ENCODE assay signal across 26 cellular contexts in genomic region chr2:71832388-71832787, GRCh38.
DNase-seq lines count a peak whose midpoint lies in the region; ATAC-seq and TF ChIP-seq lines count a peak whose summit lies in the region.
"Had no signal": no experiment of that assay in that cellular context is flagged by ENCODE, and none has a peak within 500 bp of the region (broad histone marks: within the 10 kb centered on the region; RNA-seq: fewer than 3 reads in every experiment).

No MANE protein-coding gene starts in this region.

- WGBS in SK-N-SH (ENCODE audit: low lambda C conversion rate): 55% methylated on average over 1 of the region's 1 CpG

- H3K4me2 ChIP-seq in SK-N-SH: no peak overlapping the region

- H3F3A ChIP-seq in SK-N-SH (replicated peaks; ENCODE audit: insufficient read depth): peaks cover 18% of the 10 kb centered on the region

- no peak for TF ChIP-seq POLR2A in Peyer's patch (IDR thresholded peaks at IDR 0.05)

- H3K4me3 Mint-ChIP-seq in progenitor cell of endocrine pancreas (ENCODE audit: low read depth): no peak overlapping the region
- H3K4me3 Mint-ChIP-seq: CD4-positive, alpha-beta T cell had no signal

- H3K36me3 Mint-ChIP-seq in progenitor cell of endocrine pancreas (ENCODE audit: insufficient read depth): no peaks in the 10 kb centered on the region

- no peaks in the 10 kb centered on the region for H3K9me3 Mint-ChIP-seq in progenitor cell of endocrine pancreas (ENCODE audit: low read depth)
- H3K9me3 Mint-ChIP-seq: CD4-positive, alpha-beta T cell had no signal

- POLR2A ChIA-PET in SK-N-SH (lab: Yijun Ruan, JAX): no interaction called here

- H3K27ac ChIP-seq in SK-N-SH (ENCODE audit: low read depth in 2 of 2, low read length in 1 of 2) (no peak overlapping the region), Peyer's patch (no peak overlapping the region)
- H3K27ac ChIP-seq: 22Rv1, HL-60, SK-N-MC had no signal

- H3K27ac Mint-ChIP-seq in progenitor cell of endocrine pancreas: no peak overlapping the region
- H3K27ac Mint-ChIP-seq: CD4-positive, alpha-beta T cell had no signal

- H3K9me2 ChIP-seq in SK-N-SH: no peaks in the 10 kb centered on the region

- H4K20me1 ChIP-seq in SK-N-SH (ENCODE audit: insufficient read depth): no peaks in the 10 kb centered on the region

- H3K36me3 ChIP-seq in SK-N-SH (replicated peaks in 1 of 2; ENCODE audit: control insufficient read depth in 1 of 2, insufficient read depth in 2 of 2, low read length in 1 of 2) (no peaks in the 10 kb centered on the region), Peyer's patch (no peaks in the 10 kb centered on the region)
- H3K36me3 ChIP-seq: BE2C had no signal

- peaks cover 0 to 25% of the 10 kb centered on the region in 2 experiments; a peak in 3 of 4 replicates for H3K4me1 ChIP-seq in SK-N-SH (ENCODE audit: control insufficient read depth in 1 of 2, insufficient read depth in 2 of 2, low read depth in 1 of 2, low read length in 1 of 2)
- H3K4me1 ChIP-seq in Peyer's patch: no peaks in the 10 kb centered on the region
- H3K4me1 ChIP-seq: BE2C had no signal

- ATAC-seq in SK-N-SH treated with all-trans-retinoic acid at 6 μM for 48 hours: no peak
- ATAC-seq: HepG2, Right ventricle myocardium inferior had no signal

- H3K27me3 ChIP-seq in SK-N-SH (ENCODE audit: insufficient read depth): no peaks in the 10 kb centered on the region
- H3K27me3 ChIP-seq in Peyer's patch: no peaks in the 10 kb centered on the region
- H3K27me3 ChIP-seq: BE2C had no signal

- TF ChIP-seq CTCF in SK-N-SH (IDR thresholded peaks at IDR 0.05) (no peak), fibroblast of villous mesenchyme (IDR thresholded peaks at IDR 0.05; ENCODE audit: insufficient read depth, low read depth, low read length) (no peak), progenitor cell of endocrine pancreas (IDR thresholded peaks at IDR 0.05; ENCODE audit: unreplicated experiment) (no peak), Peyer's patch (IDR thresholded peaks at IDR 0.05) (no peak)

- H3K9me3 ChIP-seq in SK-N-SH (no peaks in the 10 kb centered on the region), Peyer's patch (no peaks in the 10 kb centered on the region)
- H3K9me3 ChIP-seq: BE2C had no signal

- no peak overlapping the region for H2AFZ ChIP-seq in SK-N-SH (ENCODE audit: low read depth)

- no peak overlapping the region for H3K9ac ChIP-seq in SK-N-SH

- no peak for DNase-seq in SK-N-SH
- DNase-seq in M059J (ENCODE audit: low read depth): peak; percentile 79
- peak; percentile 38 for DNase-seq in fibroblast of villous mesenchyme (ENCODE audit: low read depth)
- DNase-seq in NCI-H1417 treated with DMSO at 0.1 percent for 48 hours (lab: John Stamatoyannopoulos, UW): no peak
- DNase-seq in progenitor cell of endocrine pancreas (ENCODE audit: low spot score, unreplicated experiment): no peak
- no peak for DNase-seq in Peyer's patch
- DNase-seq in A172 (ENCODE audit: low spot score): no peak
- DNase-seq: BE2C; CD4-positive, alpha-beta T cell; COR-L47; DMS 273 treated with DMSO at 0.1 percent for 48 hours; DND-41; GOT3; HCEC 1CT; KG1; NCI-H1105; NCI-H2029 treated with DMSO at 0.1 percent for 48 hours; NCI-H345; NCI-H524; NCI-H774 had no signal

- no peak for TF ChIP-seq EP300 in SK-N-SH (IDR thresholded peaks at IDR 0.05; ENCODE audit: borderline replicate concordance in 1 of 2, low read depth in 1 of 2, low read length in 1 of 2)

- H3K4me1 Mint-ChIP-seq in progenitor cell of endocrine pancreas (ENCODE audit: low read depth): peaks cover 14% of the 10 kb centered on the region

- CTCF ChIA-PET in SK-N-SH (lab: Yijun Ruan, JAX): interaction anchor here (0.6 to 0.9 kb wide), 2 partner anchors 31 to 73 kb away, joined by 3 to 4 read pairs; no protein-coding TSS in a partner anchor

- no peaks in the 10 kb centered on the region for H3K79me2 ChIP-seq in SK-N-SH (ENCODE audit: insufficient read depth)

- TF ChIP-seq RAD21 in SK-N-SH (IDR thresholded peaks at IDR 0.05; ENCODE audit: low read length): no peak

- H3K27me3 Mint-ChIP-seq in progenitor cell of endocrine pancreas: peaks cover 7% of the 10 kb centered on the region

- H3K4me3 ChIP-seq in SK-N-SH (ENCODE audit: low read depth in 2 of 2, low read length in 1 of 2) (no peak overlapping the region), fibroblast of villous mesenchyme (ENCODE audit: low read depth, low read length) (no peak overlapping the region), Peyer's patch (no peak overlapping the region)
- H3K4me3 ChIP-seq: SK-N-MC had no signal

TF ChIP-seq in SK-N-SH, 30 proteins besides CTCF, POLR2A, EP300 and RAD21:
- TF ChIP-seq USF2 (IDR thresholded peaks at IDR 0.05; ENCODE audit: borderline replicate concordance, low read depth, low read length) (no peak), FOXJ3 (CRISPR knock-in tag; IDR thresholded peaks at IDR 0.05) (no peak), USF1 (IDR thresholded peaks at IDR 0.05; ENCODE audit: borderline replicate concordance, low read depth) (no peak), RXRA (IDR thresholded peaks at IDR 0.05; ENCODE audit: borderline replicate concordance, low read depth) (no peak), FOSL2 (IDR thresholded peaks at IDR 0.05; ENCODE audit: borderline replicate concordance, low read depth) (no peak), MXI1 (IDR thresholded peaks at IDR 0.05; ENCODE audit: low read depth, low read length) (no peak), PBX3 (IDR thresholded peaks at IDR 0.05) (no peak), TCF12 (IDR thresholded peaks at IDR 0.05) (0 out of 2 replicates have a peak, but pooled peaks have one; percentile 10)

TF ChIP-seq in SK-N-SH treated with all-trans-retinoic acid at 6 μM for 48 hours, 23 proteins besides CTCF, POLR2A, EP300 and RAD21 (continues in another document):
- TF ChIP-seq CREB5 (CRISPR knock-in tag; IDR thresholded peaks at IDR 0.05; ENCODE audit: low read depth): no peak
- no peak for TF ChIP-seq ISL1 (CRISPR knock-in tag; IDR thresholded peaks at IDR 0.05)
- TF ChIP-seq PPARA (CRISPR knock-in tag; IDR thresholded peaks at IDR 0.05; ENCODE audit: borderline replicate concordance): no peak
- TF ChIP-seq GLIS3 (CRISPR knock-in tag; IDR thresholded peaks at IDR 0.05): no peak
- no peak for TF ChIP-seq RARB (CRISPR knock-in tag; IDR thresholded peaks at IDR 0.05)
- no peak for TF ChIP-seq CSDC2 (CRISPR knock-in tag; IDR thresholded peaks at IDR 0.05)
- TF ChIP-seq TSHZ2 (CRISPR knock-in tag; IDR thresholded peaks at IDR 0.05): no peak
- no peak for TF ChIP-seq ZNF70 (CRISPR knock-in tag; IDR thresholded peaks at IDR 0.05)
- no peak for TF ChIP-seq CSRNP3 (CRISPR knock-in tag; IDR thresholded peaks at IDR 0.05)
- TF ChIP-seq ZC3H10 (CRISPR knock-in tag; IDR thresholded peaks at IDR 0.05): no peak
- TF ChIP-seq TOX (CRISPR knock-in tag; IDR thresholded peaks at IDR 0.05; ENCODE audit: borderline replicate concordance): no peak
- TF ChIP-seq OSR1 (CRISPR knock-in tag; IDR thresholded peaks at IDR 0.05): no peak

Comparison
In these comparisons a context has a peak if more than half of its experiments do, and no peak if none do; other contexts are left out.
1. DNase-seq: peak in M059J (single experiment) and fibroblast of villous mesenchyme (single experiment); none in SK-N-SH (single experiment), NCI-H1417 treated with DMSO at 0.1 percent for 48 hours (single experiment), progenitor cell of endocrine pancreas (single experiment), Peyer's patch (0 of 3) and A172 (single experiment).